In the genomic region with DNA sequence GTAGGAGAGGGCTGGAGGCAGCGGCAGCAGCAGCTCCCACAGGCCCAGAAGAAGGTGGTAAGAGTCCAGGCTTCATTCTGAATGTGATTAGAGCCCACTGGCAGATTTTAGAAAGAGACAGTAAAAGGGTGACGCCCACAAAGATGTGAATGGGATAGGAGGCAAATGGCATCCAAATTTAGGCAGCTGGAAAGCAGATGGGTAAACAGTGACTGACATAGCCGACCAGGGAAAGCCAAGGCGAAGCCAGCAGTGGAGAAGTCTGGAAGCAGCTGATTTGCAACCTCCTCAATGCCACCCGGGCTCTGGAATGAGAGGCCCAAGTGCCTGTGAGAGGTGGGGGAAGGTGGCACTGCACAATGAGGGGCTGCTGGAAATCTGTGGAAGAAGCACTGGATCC, we compare ENCODE assay signal across 24 cellular contexts.
DNase-seq lines count a peak whose midpoint lies in the region; ATAC-seq and TF ChIP-seq lines count a peak whose summit lies in the region.
"Had no signal": no experiment of that assay in that cellular context is flagged by ENCODE, and none has a peak within 500 bp of the region (broad histone marks: within the 10 kb centered on the region; RNA-seq: fewer than 3 reads in every experiment).

No MANE protein-coding gene starts in this region.

- H3K9me3 ChIP-seq in upper lobe of right lung, result no peaks in the 10 kb centered on the region
- H3K9me3 ChIP-seq: HAP-1 had no signal

- no peak overlapping the region for H3K4me3 Mint-ChIP-seq in activated naive CD8-positive, alpha-beta T cell
- H3K4me3 Mint-ChIP-seq in activated naive CD8-positive, alpha-beta T cell treated with anti-CD3 and anti-CD28 coated beads for 36 hours, result no peak overlapping the region
- H3K4me3 Mint-ChIP-seq in activated naive CD8-positive, alpha-beta T cell treated with anti-CD3 and anti-CD28 coated beads, Interleukin-2, amount 50 U/mL, for 24 hours, result no peak overlapping the region
- H3K4me3 Mint-ChIP-seq: CD14-positive monocyte; CD8-positive, alpha-beta memory T cell had no signal

- no peaks in the 10 kb centered on the region for H3K27me3 ChIP-seq in upper lobe of right lung

- H3K27me3 Mint-ChIP-seq in activated naive CD8-positive, alpha-beta T cell, result no peaks in the 10 kb centered on the region
- no peaks in the 10 kb centered on the region for H3K27me3 Mint-ChIP-seq in activated naive CD8-positive, alpha-beta T cell treated with anti-CD3 and anti-CD28 coated beads for 36 hours
- H3K27me3 Mint-ChIP-seq in activated naive CD8-positive, alpha-beta T cell treated with anti-CD3 and anti-CD28 coated beads, Interleukin-2, amount 50 U/mL, for 24 hours, result peaks cover 3% of the 10 kb centered on the region

- no peak for TF ChIP-seq CTCF in upper lobe of right lung (IDR thresholded peaks at IDR 0.05)

- H3K36me3 ChIP-seq in upper lobe of right lung, result no peaks in the 10 kb centered on the region
- H3K36me3 ChIP-seq: HAP-1 had no signal

- no peak overlapping the region for H3K27ac ChIP-seq in upper lobe of right lung
- H3K27ac ChIP-seq: RWPE1 had no signal

- peaks cover 21% of the 10 kb centered on the region for H3K4me1 Mint-ChIP-seq in activated naive CD8-positive, alpha-beta T cell (ENCODE audit: low read depth)
- H3K4me1 Mint-ChIP-seq in activated naive CD8-positive, alpha-beta T cell treated with anti-CD3 and anti-CD28 coated beads for 36 hours, result peaks cover 17% of the 10 kb centered on the region
- peaks cover 28% of the 10 kb centered on the region for H3K4me1 Mint-ChIP-seq in activated naive CD8-positive, alpha-beta T cell treated with anti-CD3 and anti-CD28 coated beads, Interleukin-2, amount 50 U/mL, for 24 hours

- H3K36me3 Mint-ChIP-seq in activated naive CD8-positive, alpha-beta T cell, result no peaks in the 10 kb centered on the region
- H3K36me3 Mint-ChIP-seq in activated naive CD8-positive, alpha-beta T cell treated with anti-CD3 and anti-CD28 coated beads for 36 hours, result no peaks in the 10 kb centered on the region
- no peaks in the 10 kb centered on the region for H3K36me3 Mint-ChIP-seq in activated naive CD8-positive, alpha-beta T cell treated with anti-CD3 and anti-CD28 coated beads, Interleukin-2, amount 50 U/mL, for 24 hours (ENCODE audit: low read depth)
- H3K36me3 Mint-ChIP-seq: CD14-positive monocyte; CD8-positive, alpha-beta memory T cell had no signal

- H3K27ac Mint-ChIP-seq in activated naive CD8-positive, alpha-beta T cell, result peak overlapping the region; percentile 7
- H3K27ac Mint-ChIP-seq in activated naive CD8-positive, alpha-beta T cell treated with anti-CD3 and anti-CD28 coated beads for 36 hours, result no peak overlapping the region
- H3K27ac Mint-ChIP-seq in activated naive CD8-positive, alpha-beta T cell treated with anti-CD3 and anti-CD28 coated beads, Interleukin-2, amount 50 U/mL, for 24 hours, result peak overlapping the region; percentile 13
- H3K27ac Mint-ChIP-seq: CD14-positive monocyte; CD8-positive, alpha-beta memory T cell had no signal

- DNase-seq in activated naive CD8-positive, alpha-beta T cell treated with anti-CD3 and anti-CD28 coated beads for 36 hours, result no peak
- no peak for DNase-seq in activated naive CD8-positive, alpha-beta T cell treated with anti-CD3 and anti-CD28 coated beads, Interleukin-2, amount 50 U/mL, for 24 hours
- DNase-seq in posterior vena cava (ENCODE audit: low spot score) (peak; percentile 64), upper lobe of right lung (peak; percentile 53), SHP77 treated with DMSO at 0.1 percent for 48 hours (lab: John Stamatoyannopoulos, UW) (no peak), AML-193 (lab: John Stamatoyannopoulos, UW) (no peak)
- DNase-seq: CD8-positive, alpha-beta memory T cell; DMS153; GOT3; MV-4-11; NCI-H1105; NCI-H1436 treated with DMSO at 0.1 percent for 48 hours; NCI-H2029; NCI-H226; NCI-H510A; NCI-H69 had no signal

- peaks cover 3% of the 10 kb centered on the region for H3K4me1 ChIP-seq in upper lobe of right lung
- H3K4me1 ChIP-seq: HAP-1 had no signal

- ATAC-seq in activated naive CD8-positive, alpha-beta T cell treated with anti-CD3 and anti-CD28 coated beads, Interleukin-2, amount 50 U/mL, for 24 hours, result no peak
- ATAC-seq in upper lobe of right lung (no peak), GM19328 (IDR thresholded peaks at IDR 0.05; ENCODE audit: unreplicated experiment) (no peak)
- ATAC-seq: GM12878, K562, Panc1 had no signal

- H3K4me3 ChIP-seq in upper lobe of right lung, result no peak overlapping the region
- H3K4me3 ChIP-seq: GM12878, HAP-1, K562 had no signal

- intact Hi-C loops in posterior vena cava (cut with DNase I) (loop anchor here (5.0 to 10.0 kb wide), 2 partner anchors 430 to 753 kb away; no protein-coding TSS in a partner anchor), upper lobe of right lung (cut with DNase I) (no loop called here)

- H3K9me3 Mint-ChIP-seq in activated naive CD8-positive, alpha-beta T cell (ENCODE audit: low read depth), result no peaks in the 10 kb centered on the region
- no peaks in the 10 kb centered on the region for H3K9me3 Mint-ChIP-seq in activated naive CD8-positive, alpha-beta T cell treated with anti-CD3 and anti-CD28 coated beads for 36 hours
- no peaks in the 10 kb centered on the region for H3K9me3 Mint-ChIP-seq in activated naive CD8-positive, alpha-beta T cell treated with anti-CD3 and anti-CD28 coated beads, Interleukin-2, amount 50 U/mL, for 24 hours
- H3K9me3 Mint-ChIP-seq: CD8-positive, alpha-beta memory T cell had no signal

Comparison
In these comparisons a context has a peak if more than half of its experiments do, and no peak if none do; other contexts are left out.
1. DNase-seq: peak in posterior vena cava (single experiment) and upper lobe of right lung (single experiment); none in activated naive CD8-positive, alpha-beta T cell treated with anti-CD3 and anti-CD28 coated beads for 36 hours (single experiment), activated naive CD8-positive, alpha-beta T cell treated with anti-CD3 and anti-CD28 coated beads, Interleukin-2, amount 50 U/mL, for 24 hours (single experiment), SHP77 treated with DMSO at 0.1 percent for 48 hours (single experiment) and AML-193 (0 of 2).